In the genomic region with DNA sequence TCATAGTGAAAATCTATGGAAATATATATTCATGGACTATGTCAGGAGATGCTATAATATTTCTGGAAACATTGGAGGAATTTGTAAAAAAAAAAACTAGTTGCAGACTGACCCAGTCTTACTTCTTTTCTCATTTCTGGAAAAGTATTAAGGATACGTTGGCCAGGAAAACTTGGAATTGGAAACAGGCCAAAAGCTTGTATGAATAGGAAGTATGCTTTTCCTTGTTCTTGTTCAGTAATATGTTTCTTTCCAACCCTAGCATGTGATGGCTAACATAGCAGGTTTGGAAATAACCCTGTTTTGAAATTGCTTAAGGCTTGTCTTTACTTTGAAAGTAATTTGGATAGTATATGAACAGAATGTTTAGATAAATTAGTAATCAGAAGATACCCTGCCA, we compare ENCODE assay signal across 1 cellular context.
TF ChIP-seq lines count a peak whose summit lies in the region.

No MANE protein-coding gene starts in this region.

TF ChIP-seq in SK-N-SH treated with all-trans-retinoic acid at 6 μM for 48 hours, 23 proteins besides CTCF, POLR2A, EP300 and RAD21 (continued from another document):
- no peak for TF ChIP-seq POU6F1 (CRISPR knock-in tag; IDR thresholded peaks at IDR 0.05; ENCODE audit: borderline replicate concordance, low read depth)
- TF ChIP-seq ZNF70 (CRISPR knock-in tag; IDR thresholded peaks at IDR 0.05) = no peak
